Comparison of ENCODE assay signal across 9 cellular contexts in genomic region chr12:127677537-127678131, GRCh38.
DNase-seq lines count a peak whose midpoint lies in the region; ATAC-seq and TF ChIP-seq lines count a peak whose summit lies in the region.
"Had no signal": no experiment of that assay in that cellular context is flagged by ENCODE, and none has a peak within 500 bp of the region (broad histone marks: within the 10 kb centered on the region; RNA-seq: fewer than 3 reads in every experiment).

No MANE protein-coding gene starts in this region.

- DNase-seq in DMS153 (lab: John Stamatoyannopoulos, UW) = peak; percentile 78
- peak; percentile 74 for DNase-seq in HFFc6
- DNase-seq in NCI-H446 treated with DMSO at 0.1 percent for 48 hours (lab: John Stamatoyannopoulos, UW) = peak; percentile 30
- peak; percentile 61 for DNase-seq in activated CD4-positive, alpha-beta memory T cell treated with anti-CD3 and anti-CD28 coated beads, Interleukin-2, amount 10 ng/mL, durations not matched to agents 7 days and 5 days
- DNase-seq in erythroblast (lab: John Stamatoyannopoulos, UW) = peak; percentile 40 to 59
- peak in 6 of 9 donors; percentile 2 to 49 (median 7) for DNase-seq in naive thymus-derived CD4-positive, alpha-beta T cell
- DNase-seq: activated B cell treated with CpG ODN at 0.5 μM for 24 hours had no signal

- H3K27me3 ChIP-seq in naive thymus-derived CD4-positive, alpha-beta T cell (ENCODE audit: control insufficient read depth in 2 of 2, insufficient read depth in 2 of 2, low read length in 2 of 2) = no peaks in the 10 kb centered on the region

- H3K9me3 ChIP-seq in naive thymus-derived CD4-positive, alpha-beta T cell (ENCODE audit: control insufficient read depth in 2 of 3, low read length in 3 of 3) = no peaks in the 10 kb centered on the region

- no peak overlapping the region for H3K27ac Mint-ChIP-seq in HFFc6
- H3K27ac Mint-ChIP-seq in activated CD4-positive, alpha-beta memory T cell treated with anti-CD3 and anti-CD28 coated beads, Interleukin-2, amount 10 ng/mL, durations not matched to agents 7 days and 5 days = no peak overlapping the region
- H3K27ac Mint-ChIP-seq in naive thymus-derived CD4-positive, alpha-beta T cell = no peak overlapping the region
- H3K27ac Mint-ChIP-seq: activated B cell treated with CpG ODN at 0.5 μM for 24 hours had no signal

- H3K36me3 Mint-ChIP-seq in HFFc6 (ENCODE audit: low read depth) = peaks cover 8% of the 10 kb centered on the region; the same call in 1 of the 2 replicates
- no peaks in the 10 kb centered on the region for H3K36me3 Mint-ChIP-seq in activated CD4-positive, alpha-beta memory T cell treated with anti-CD3 and anti-CD28 coated beads, Interleukin-2, amount 10 ng/mL, durations not matched to agents 7 days and 5 days (ENCODE audit: low read depth)
- H3K36me3 Mint-ChIP-seq in naive thymus-derived CD4-positive, alpha-beta T cell = no peaks in the 10 kb centered on the region

- POLR2A ChIA-PET in activated CD4-positive, alpha-beta memory T cell treated with anti-CD3 and anti-CD28 coated beads, Interleukin-2, amount 10 ng/mL, durations not matched to agents 7 days and 5 days (lab: Charles Lee) = no interaction called here
- POLR2A ChIA-PET in naive thymus-derived CD4-positive, alpha-beta T cell (lab: Charles Lee) = no interaction called here

- H3K27ac ChIP-seq in naive thymus-derived CD4-positive, alpha-beta T cell (ENCODE audit: low read depth, low read length) = no peak overlapping the region
- peak overlapping the region; percentile 47 for H3K27ac ChIP-seq in temporal lobe (ENCODE audit: low read depth, low read length)

- no peak overlapping the region for H3K4me3 ChIP-seq in naive thymus-derived CD4-positive, alpha-beta T cell (ENCODE audit: low read length)

- TF ChIP-seq POLR2A in erythroblast (IDR thresholded peaks at IDR 0.05; ENCODE audit: low read length) = no peak

- no peaks in the 10 kb centered on the region for H3K9me3 Mint-ChIP-seq in HFFc6
- H3K9me3 Mint-ChIP-seq in activated CD4-positive, alpha-beta memory T cell treated with anti-CD3 and anti-CD28 coated beads, Interleukin-2, amount 10 ng/mL, durations not matched to agents 7 days and 5 days = no peaks in the 10 kb centered on the region
- H3K9me3 Mint-ChIP-seq in naive thymus-derived CD4-positive, alpha-beta T cell = peaks cover 0 to 2% (median 0%) of the 10 kb centered on the region in 11 donors
- H3K9me3 Mint-ChIP-seq: activated B cell treated with CpG ODN at 0.5 μM for 24 hours had no signal

- no peaks in the 10 kb centered on the region; the same call in 1 of the 2 replicates for H3K27me3 Mint-ChIP-seq in HFFc6 (ENCODE audit: insufficient read depth)
- no peaks in the 10 kb centered on the region for H3K27me3 Mint-ChIP-seq in activated CD4-positive, alpha-beta memory T cell treated with anti-CD3 and anti-CD28 coated beads, Interleukin-2, amount 10 ng/mL, durations not matched to agents 7 days and 5 days
- peaks cover 0 to 7% (median 0%) of the 10 kb centered on the region in 5 donors for H3K27me3 Mint-ChIP-seq in naive thymus-derived CD4-positive, alpha-beta T cell
- H3K27me3 Mint-ChIP-seq: activated B cell treated with CpG ODN at 0.5 μM for 24 hours had no signal

- ATAC-seq in naive thymus-derived CD4-positive, alpha-beta T cell = no peak
- no peak for ATAC-seq in GM18873 (IDR thresholded peaks at IDR 0.05; ENCODE audit: low FRiP score, unreplicated experiment)

- no peaks in the 10 kb centered on the region for H3K4me1 ChIP-seq in naive thymus-derived CD4-positive, alpha-beta T cell (ENCODE audit: control insufficient read depth in 2 of 2, insufficient read depth in 2 of 2, low read length in 2 of 2)

- CTCF ChIA-PET in activated CD4-positive, alpha-beta memory T cell treated with anti-CD3 and anti-CD28 coated beads, Interleukin-2, amount 10 ng/mL, durations not matched to agents 7 days and 5 days (lab: Charles Lee) = interaction anchor here (0.6 to 3.1 kb wide), 16 partner anchors 9 to 569 kb away, joined by 3 to 21 read pairs (median 4); no protein-coding TSS in a partner anchor
- CTCF ChIA-PET in naive thymus-derived CD4-positive, alpha-beta T cell (lab: Charles Lee) = interaction anchor here (1.0 to 2.1 kb wide), 3 partner anchors 10 to 569 kb away, joined by 3 to 14 read pairs (median 4); no protein-coding TSS in a partner anchor

- H3K4me3 Mint-ChIP-seq in HFFc6 = no peak overlapping the region
- H3K4me3 Mint-ChIP-seq in activated CD4-positive, alpha-beta memory T cell treated with anti-CD3 and anti-CD28 coated beads, Interleukin-2, amount 10 ng/mL, durations not matched to agents 7 days and 5 days = no peak overlapping the region
- no peak overlapping the region for H3K4me3 Mint-ChIP-seq in naive thymus-derived CD4-positive, alpha-beta T cell
- H3K4me3 Mint-ChIP-seq: activated B cell treated with CpG ODN at 0.5 μM for 24 hours had no signal

- H3K36me3 ChIP-seq in naive thymus-derived CD4-positive, alpha-beta T cell (ENCODE audit: control insufficient read depth in 2 of 3, insufficient read depth in 3 of 3, low read length in 3 of 3) = no peaks in the 10 kb centered on the region

- peaks cover 36% of the 10 kb centered on the region for H3K4me1 Mint-ChIP-seq in HFFc6 (ENCODE audit: low read depth)
- no peaks in the 10 kb centered on the region for H3K4me1 Mint-ChIP-seq in activated CD4-positive, alpha-beta memory T cell treated with anti-CD3 and anti-CD28 coated beads, Interleukin-2, amount 10 ng/mL, durations not matched to agents 7 days and 5 days
- no peaks in the 10 kb centered on the region for H3K4me1 Mint-ChIP-seq in naive thymus-derived CD4-positive, alpha-beta T cell
- H3K4me1 Mint-ChIP-seq: activated B cell treated with CpG ODN at 0.5 μM for 24 hours had no signal

- TF ChIP-seq CTCF in HFFc6 (IDR thresholded peaks at IDR 0.05) = peak; percentile 92

- intact Hi-C loops in naive thymus-derived CD4-positive, alpha-beta T cell (cut with micrococcal nuclease) = loop anchor here in 1 of 2 donors (1.0 kb wide), 3 partner anchors 192 to 395 kb away; no protein-coding TSS in a partner anchor

Comparison
In these comparisons a context has a peak if more than half of its experiments do, and no peak if none do; other contexts are left out.
1. DNase-seq: peak in every context shown above with its lines; median percentile 78 in DMS153; 74 in HFFc6; 61 in activated CD4-positive, alpha-beta memory T cell treated with anti-CD3 and anti-CD28 coated beads, Interleukin-2, amount 10 ng/mL, durations not matched to agents 7 days and 5 days; 50 in erythroblast; 30 in NCI-H446 treated with DMSO at 0.1 percent for 48 hours; 7 in naive thymus-derived CD4-positive, alpha-beta T cell.